In genomic region chr11:102940714-102941588, GRCh38 we compare ENCODE assay signal across 9 cellular contexts. TPM values are rescaled to one million over a fixed set of nuclear protein-coding genes. Genes with fewer than 3 reads are reported as not detected.
DNase-seq lines count a peak whose midpoint lies in the region; ATAC-seq, FAIRE-seq and TF ChIP-seq lines count a peak whose summit lies in the region.
"Had no signal": no experiment of that assay in that cellular context is flagged by ENCODE, and none has a peak within 500 bp of the region (broad histone marks: within the 10 kb centered on the region; RNA-seq: fewer than 3 reads in every experiment).

No MANE protein-coding gene starts in this region.

- intact Hi-C loops in Right ventricle myocardium inferior (cut with DNase I) (loop anchor here (10.0 kb wide), 1 partner anchor 206 kb away; no protein-coding TSS in a partner anchor), kidney (cut with DNase I) (no loop called here)

- no peak overlapping the region for H3K27ac ChIP-seq in cardiac muscle cell
- no peak overlapping the region for H3K27ac ChIP-seq in kidney (ENCODE audit: low read depth in 2 of 2, low read length in 2 of 2)

- no peaks in the 10 kb centered on the region for H3K27me3 ChIP-seq in cardiac muscle cell
- no peaks in the 10 kb centered on the region for H3K27me3 ChIP-seq in HAP-1 (ENCODE audit: low read depth)

- H3K36me3 ChIP-seq in cardiac muscle cell (no peaks in the 10 kb centered on the region), HAP-1 (replicated peaks) (no peaks in the 10 kb centered on the region), kidney (ENCODE audit: control insufficient read depth in 1 of 2, insufficient read depth in 2 of 2, low read length in 2 of 2) (no peaks in the 10 kb centered on the region)

- H3K4me3 ChIP-seq in cardiac muscle cell (no peak overlapping the region), HAP-1 (no peak overlapping the region), LNCaP clone FGC (ENCODE audit: low read depth, low read length) (no peak overlapping the region), kidney (ENCODE audit: low read length in 2 of 2) (no peak overlapping the region)

- FAIRE-seq in kidney (lab: Jason Lieb, UNC): peak; percentile 86

- peak; percentile 77 to 79 for DNase-seq in cardiac muscle cell (ENCODE audit: low read depth in 1 of 2, low spot score in 1 of 2)
- DNase-seq in Right ventricle myocardium inferior (ENCODE audit: missing footprints): no peak
- peak; percentile 62 to 77 for DNase-seq in HAP-1 (ENCODE audit: low spot score in 2 of 2)
- peak; percentile 61 for DNase-seq in LNCaP clone FGC (ENCODE audit: low read depth)
- peak; percentile 68 for DNase-seq in RPMI8226
- DNase-seq in T47D (ENCODE audit: low read depth in 1 of 2, low spot score in 1 of 2): peak; percentile 68 to 85
- DNase-seq in kidney: no peak
- DNase-seq in stimulated activated CD4-positive, alpha-beta T cell treated with anti-CD3 and anti-CD28 coated beads, TNF-alpha, amount 100 ng/mL, for 24 hours (ENCODE audit: low read depth in 3 of 3): peak in 2 of 3 experiments; percentile 8

- in situ Hi-C loops in HAP-1 (cut with MboI; ENCODE audit: low sequenced_read_pairs) (no loop called here), T47D (cut with HindIII; ENCODE audit: low pct_unique_long_range_greater_than_20kb, low sequenced_read_pairs) (no loop called here)

- H3K9me3 ChIP-seq in cardiac muscle cell (ENCODE audit: low read depth) (no peaks in the 10 kb centered on the region), HAP-1 (no peaks in the 10 kb centered on the region), kidney (ENCODE audit: control insufficient read depth in 1 of 2, low read length in 2 of 2) (peaks cover 0 to 5% of the 10 kb centered on the region in 2 donors)

- TF ChIP-seq CTCF in cardiac muscle cell (IDR thresholded peaks at IDR 0.05; ENCODE audit: low read depth, low read length): peak; percentile 75
- TF ChIP-seq CTCF in LNCaP clone FGC (IDR thresholded peaks at IDR 0.05; ENCODE audit: control insufficient read depth, extremely low read depth, insufficient read depth): peak; percentile 83
- TF ChIP-seq CTCF in kidney (IDR thresholded peaks at IDR 0.05; ENCODE audit: borderline replicate concordance, extremely low read depth, insufficient read depth): peak; percentile 80

- H3K9ac ChIP-seq in kidney (ENCODE audit: low read length in 2 of 2): no peak overlapping the region

- H3K4me1 ChIP-seq in cardiac muscle cell (ENCODE audit: low read depth) (no peaks in the 10 kb centered on the region), HAP-1 (no peaks in the 10 kb centered on the region; the same call in 1 of the 2 replicates), kidney (ENCODE audit: control insufficient read depth in 1 of 2, insufficient read depth in 1 of 2, low read depth in 1 of 2, low read length in 2 of 2) (peaks cover 0 to 2% of the 10 kb centered on the region in 2 donors)

- ATAC-seq in Right ventricle myocardium inferior: no peak

RNA-seq across cellular contexts. Expression of gene MMP13, which starts 14.6 kb away (rescaled TPM):
- total RNA-seq in cardiac muscle cell (not detected in 2 replicates), Right ventricle myocardium inferior (not detected), kidney (not detected)
- polyA plus RNA-seq in cardiac muscle cell (not detected in 2 replicates), kidney (ENCODE audit: insufficient read depth, low read depth, low replicate concordance) (not detected)
- total RNA-seq: skeletal muscle tissue had no signal

Comparison
In these comparisons a context has a peak if more than half of its experiments do, and no peak if none do; other contexts are left out.
1. DNase-seq: peak in cardiac muscle cell (2 of 2), HAP-1 (2 of 2), LNCaP clone FGC (single experiment), RPMI8226 (single experiment), T47D (2 of 2) and stimulated activated CD4-positive, alpha-beta T cell treated with anti-CD3 and anti-CD28 coated beads, TNF-alpha, amount 100 ng/mL, for 24 hours (2 of 3); none in Right ventricle myocardium inferior (single experiment) and kidney (single experiment).
2. Peak in every context shown above with its lines, with median percentiles within 50 percentile points of each other: CTCF ChIP-seq.